Comparison of ENCODE assay signal across 8 cellular contexts in the genomic region with DNA sequence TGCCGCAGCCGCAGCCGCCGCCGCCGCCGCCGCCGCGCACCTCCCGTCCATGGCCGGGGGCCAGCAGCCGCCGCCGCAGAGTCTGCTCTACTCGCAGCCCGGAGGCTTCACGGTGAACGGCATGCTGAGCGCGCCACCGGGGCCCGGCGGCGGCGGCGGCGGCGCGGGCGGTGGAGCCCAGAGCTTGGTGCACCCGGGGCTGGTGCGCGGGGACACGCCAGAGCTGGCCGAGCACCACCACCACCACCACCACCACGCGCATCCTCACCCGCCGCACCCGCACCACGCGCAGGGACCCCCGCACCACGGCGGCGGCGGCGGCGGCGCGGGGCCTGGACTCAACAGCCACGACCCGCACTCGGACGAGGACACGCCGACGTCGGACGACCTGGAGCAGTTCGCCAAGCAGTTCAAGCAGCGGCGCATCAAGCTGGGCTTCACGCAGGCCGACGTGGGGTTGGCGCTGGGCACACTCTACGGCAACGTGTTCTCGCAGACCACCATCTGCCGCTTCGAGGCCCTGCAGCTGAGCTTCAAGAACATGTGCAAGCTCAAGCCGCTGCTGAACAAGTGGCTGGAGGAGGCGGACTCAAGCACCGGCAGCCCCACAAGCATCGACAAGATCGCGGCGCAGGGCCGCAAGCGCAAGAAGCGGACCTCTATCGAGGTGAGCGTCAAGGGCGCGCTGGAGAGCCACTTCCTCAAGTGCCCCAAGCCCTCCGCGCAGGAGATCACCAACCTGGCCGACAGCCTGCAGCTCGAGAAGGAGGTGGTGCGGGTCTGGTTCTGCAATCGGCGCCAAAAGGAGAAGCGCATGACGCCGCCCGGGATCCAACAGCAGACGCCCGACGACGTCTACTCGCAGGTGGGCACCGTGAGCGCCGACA. TPM values are rescaled to one million over a fixed set of nuclear protein-coding genes. Genes with fewer than 3 reads are reported as not detected.
DNase-seq lines count a peak whose midpoint lies in the region; ATAC-seq, FAIRE-seq and TF ChIP-seq lines count a peak whose summit lies in the region.

No MANE protein-coding gene starts in this region.

- peak overlapping the region; percentile 18; the same call in 1 of the 2 replicates for H3K4me3 ChIP-seq in Jurkat, Clone E6-1 (ENCODE audit: low read length)
- peak overlapping the region in 1 of 2 donors; percentile 45 for H3K4me3 ChIP-seq in small intestine (ENCODE audit: low read depth in 1 of 2, low read length in 2 of 2)

- H3K27ac Mint-ChIP-seq in nephron progenitor cell, result no peak overlapping the region

- DNase-seq in Caki2 (ENCODE audit: low read depth) (peak; percentile 81), caudate nucleus (lab: John Stamatoyannopoulos, UW) (peak in 3 of 61 donors; percentile 49 to 70 (median 57)), nephron progenitor cell (no peak), HT-29 (ENCODE audit: low spot score) (no peak), small intestine (no peak), amniotic stem cell (lab: John Stamatoyannopoulos, UW) (no peak)
- no peak for DNase-seq in Jurkat, Clone E6-1 (ENCODE audit: low read depth, low spot score)

- no peak for ATAC-seq in HG02885 (IDR thresholded peaks at IDR 0.05; ENCODE audit: poor library complexity, unreplicated experiment)

- H3K9me3 Mint-ChIP-seq in nephron progenitor cell, result peaks cover 4% of the 10 kb centered on the region

- H3K9me3 ChIP-seq in small intestine (ENCODE audit: control insufficient read depth, low read depth), result no peaks in the 10 kb centered on the region

- peak overlapping the region; percentile 49 for H3K4me3 Mint-ChIP-seq in nephron progenitor cell

- H3K36me3 Mint-ChIP-seq in nephron progenitor cell (ENCODE audit: low read depth), result no peaks in the 10 kb centered on the region

- WGBS in small intestine, 3 donors, result 4 to 8% (median 4%) methylated on average over 60 to 106 of the region's 106 CpGs

- peaks cover 87% of the 10 kb centered on the region for H3K27me3 Mint-ChIP-seq in nephron progenitor cell (ENCODE audit: low read depth, poor library complexity)

- H3K36me3 ChIP-seq in small intestine (ENCODE audit: control insufficient read depth in 2 of 2, insufficient read depth in 2 of 2, low read length in 2 of 2), result no peaks in the 10 kb centered on the region

- no peak for FAIRE-seq in small intestine (lab: Jason Lieb, UNC)

- no peak for TF ChIP-seq CTCF in nephron progenitor cell (IDR thresholded peaks at IDR 0.05)

- H3K27ac ChIP-seq in caudate nucleus (ENCODE audit: low read depth, low read length) (peak overlapping the region; percentile 89), small intestine (ENCODE audit: low read depth in 1 of 2, low read length in 1 of 2) (no peak overlapping the region)

- in situ Hi-C loops in Caki2 (cut with HindIII; ENCODE audit: low pct_unique_long_range_greater_than_20kb, low sequenced_read_pairs), result no loop called here

- peaks cover 55% of the 10 kb centered on the region for H3K4me1 Mint-ChIP-seq in nephron progenitor cell

- H3K27me3 ChIP-seq in small intestine (ENCODE audit: control insufficient read depth in 2 of 2, insufficient read depth in 2 of 2, low read length in 2 of 2), result peaks cover 20 to 48% of the 10 kb centered on the region in 2 donors

- peaks cover 2 to 4% of the 10 kb centered on the region in 2 donors for H3K4me1 ChIP-seq in small intestine (ENCODE audit: control insufficient read depth in 2 of 2, insufficient read depth in 1 of 2, low read depth in 1 of 2, low read length in 1 of 2)

RNA-seq across cellular contexts. Expression of a gene that starts 2.4 kb away (rescaled TPM):
- total RNA-seq in Caki2 (2014; rRNA removed; shearing (Covaris generic); ENCODE audit: low replicate concordance), result 48.8 and 57.1 TPM in 2 replicates
- polyA plus RNA-seq in Jurkat, Clone E6-1 (2012; ENCODE audit: insufficient read depth, insufficient read length), result 0.76 TPM
- not detected in 2 replicates for total RNA-seq in HT-29 (2014; rRNA removed; shearing (Covaris generic))
- under 1 TPM in 1 of 3 donors, not detected in 2; 0.15 TPM for polyA plus RNA-seq in small intestine

Comparison
In these comparisons a context has a peak if more than half of its experiments do, and no peak if none do; other contexts are left out.
1. RNA of a gene that starts 2.4 kb away (total RNA-seq): 48.8 to 57.1 TPM in Caki2; not detected in HT-29; every median in the first group is over 10 times any median in the second.